ENCODE assay signal across 8 cellular contexts in the genomic region with DNA sequence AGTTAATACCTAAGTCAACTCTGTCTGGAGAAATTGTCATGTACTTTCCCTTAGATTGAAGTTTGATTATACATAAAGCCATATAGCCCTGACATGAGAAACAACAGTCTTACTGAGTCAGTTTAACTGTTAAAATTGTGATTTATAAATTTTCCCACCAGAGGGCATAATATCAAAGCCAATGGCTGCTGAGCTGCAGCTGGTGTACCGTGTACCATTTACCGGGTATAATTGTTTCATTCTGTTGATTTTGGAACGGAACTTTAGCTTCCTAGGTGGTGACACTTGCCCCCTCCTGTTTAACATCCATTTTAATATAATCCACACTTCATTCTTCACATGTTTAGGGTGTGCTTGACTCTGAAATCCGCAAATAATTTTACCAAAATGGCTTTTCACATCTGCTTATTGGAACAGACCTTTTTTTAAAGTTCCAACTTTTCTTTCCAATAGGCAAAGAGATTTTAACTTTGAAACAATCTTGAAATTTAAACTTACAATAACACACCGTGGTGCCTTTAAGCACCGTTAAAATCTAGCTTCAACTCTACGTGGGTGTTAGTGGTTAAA.
DNase-seq lines count a peak whose midpoint lies in the region; ATAC-seq and TF ChIP-seq lines count a peak whose summit lies in the region.

No MANE protein-coding gene starts in this region.

- intact Hi-C loops in activated CD4-positive, alpha-beta T cell treated with anti-CD3 and anti-CD28 coated beads for 36 hours (cut with DNase I, micrococcal nuclease): loop anchor here (1.0 to 10.0 kb wide), 6 partner anchors 72 to 651 kb away; a partner anchor contains a TSS
- intact Hi-C loops in Panc1 (cut with micrococcal nuclease; ENCODE audit: unreplicated experiment): loop anchor here (5.0 kb wide), 1 partner anchor 177 kb away; no protein-coding TSS in a partner anchor
- intact Hi-C loops in activated T-helper 2 cell treated with anti-CD3 and anti-CD28 coated beads, Interferon-gamma antibody, Interleukin-2, Interleukin-4, amounts not matched to agents 10 μg/mL and 5 μg/mL and 100 μg/mL, durations not matched to agents 14 hours and 24 hours and 36 hours (cut with micrococcal nuclease): loop anchor here (1.0 to 2.0 kb wide), 2 partner anchors 73 to 176 kb away; a partner anchor contains a TSS

- no TSS peak for BruUV-seq in Panc1 (replicated peaks; lab: Mats Ljungman, UMichigan)

- WGBS in endodermal cell (ENCODE audit: insufficient coverage in 1 of 2, insufficient read length in 1 of 2), 2 experiments: 12 to 59% methylated on average over 3 to 7 of the region's 7 CpGs

- no peaks in the 10 kb centered on the region for H3K27me3 Mint-ChIP-seq in activated CD4-positive, alpha-beta T cell treated with anti-CD3 and anti-CD28 coated beads for 36 hours
- H3K27me3 Mint-ChIP-seq in endodermal cell (ENCODE audit: insufficient read depth): no peaks in the 10 kb centered on the region
- H3K27me3 Mint-ChIP-seq in activated T-helper 2 cell treated with anti-CD3 and anti-CD28 coated beads, Interferon-gamma antibody, Interleukin-2, Interleukin-4, amounts not matched to agents 10 μg/mL and 5 μg/mL and 100 μg/mL, durations not matched to agents 14 hours and 24 hours and 36 hours (ENCODE audit: low read depth): peaks cover 6% of the 10 kb centered on the region

- H3K9ac ChIP-seq in endodermal cell (ENCODE audit: extremely low read depth, low read length, poor library complexity, severe bottlenecking): no peak overlapping the region

- H3K9me3 ChIP-seq in Panc1 (ENCODE audit: control insufficient read depth, insufficient read depth, low read depth, low read length) (no peaks in the 10 kb centered on the region), endodermal cell (ENCODE audit: control insufficient read depth, low read length) (no peaks in the 10 kb centered on the region)

- H3K36me3 ChIP-seq in Panc1 (ENCODE audit: control insufficient read depth, insufficient read depth, low read length) (no peaks in the 10 kb centered on the region), endodermal cell (ENCODE audit: control insufficient read depth, insufficient read depth, low read length) (no peaks in the 10 kb centered on the region)

- no peak overlapping the region for H3K27ac ChIP-seq in Panc1 (ENCODE audit: low read length)
- no peak overlapping the region for H3K27ac ChIP-seq in endodermal cell (ENCODE audit: low read depth, low read length)

- in situ Hi-C loops in Panc1 (cut with HindIII; ENCODE audit: low pct_unique_long_range_greater_than_20kb, low sequenced_read_pairs): no loop called here

- peak; percentile 82 for ATAC-seq in activated CD4-positive, alpha-beta T cell treated with anti-CD3 and anti-CD28 coated beads for 36 hours
- ATAC-seq in GM21529 (IDR thresholded peaks at IDR 0.05; ENCODE audit: unreplicated experiment) (peak; percentile 95), Panc1 (peak; percentile 91)

- H3K4me1 Mint-ChIP-seq in activated CD4-positive, alpha-beta T cell treated with anti-CD3 and anti-CD28 coated beads for 36 hours: peaks cover 3% of the 10 kb centered on the region
- H3K4me1 Mint-ChIP-seq in endodermal cell: peaks cover 5% of the 10 kb centered on the region
- no peaks in the 10 kb centered on the region for H3K4me1 Mint-ChIP-seq in activated T-helper 2 cell treated with anti-CD3 and anti-CD28 coated beads, Interferon-gamma antibody, Interleukin-2, Interleukin-4, amounts not matched to agents 10 μg/mL and 5 μg/mL and 100 μg/mL, durations not matched to agents 14 hours and 24 hours and 36 hours (ENCODE audit: low read depth)

- H3K36me3 Mint-ChIP-seq in activated CD4-positive, alpha-beta T cell treated with anti-CD3 and anti-CD28 coated beads for 36 hours (ENCODE audit: low read depth): no peaks in the 10 kb centered on the region
- H3K36me3 Mint-ChIP-seq in endodermal cell (ENCODE audit: low read depth): peaks cover 3% of the 10 kb centered on the region
- no peaks in the 10 kb centered on the region for H3K36me3 Mint-ChIP-seq in activated T-helper 2 cell treated with anti-CD3 and anti-CD28 coated beads, Interferon-gamma antibody, Interleukin-2, Interleukin-4, amounts not matched to agents 10 μg/mL and 5 μg/mL and 100 μg/mL, durations not matched to agents 14 hours and 24 hours and 36 hours (ENCODE audit: low read depth)

- H3K4me3 ChIP-seq in Panc1 (ENCODE audit: low read depth in 2 of 2, low read length in 2 of 2): no peak overlapping the region
- no peak overlapping the region for H3K4me3 ChIP-seq in endodermal cell (ENCODE audit: low read length)

- H3K4me3 Mint-ChIP-seq in activated CD4-positive, alpha-beta T cell treated with anti-CD3 and anti-CD28 coated beads for 36 hours: no peak overlapping the region
- no peak overlapping the region for H3K4me3 Mint-ChIP-seq in endodermal cell
- no peak overlapping the region for H3K4me3 Mint-ChIP-seq in activated T-helper 2 cell treated with anti-CD3 and anti-CD28 coated beads, Interferon-gamma antibody, Interleukin-2, Interleukin-4, amounts not matched to agents 10 μg/mL and 5 μg/mL and 100 μg/mL, durations not matched to agents 14 hours and 24 hours and 36 hours (ENCODE audit: low read depth)

- DNase-seq in activated CD4-positive, alpha-beta T cell treated with anti-CD3 and anti-CD28 coated beads for 36 hours: peak; percentile 14
- DNase-seq in activated CD4-positive, alpha-beta T cell treated with anti-CD3 and anti-CD28 coated beads for 1 hour: no peak
- DNase-seq in HuH-7 (ENCODE audit: low spot score): peak; percentile 23
- DNase-seq in Panc1 (ENCODE audit: low read depth, low spot score): peak; percentile 22
- no peak for DNase-seq in endodermal cell
- DNase-seq in middle frontal gyrus (ENCODE audit: extremely low spot score, low spot score): peak; percentile 43
- no peak for DNase-seq in activated T-helper 2 cell treated with anti-CD3 and anti-CD28 coated beads, Interferon-gamma antibody, Interleukin-2, Interleukin-4, amounts not matched to agents 10 μg/mL and 5 μg/mL and 100 μg/mL, durations not matched to agents 14 hours and 24 hours and 36 hours (ENCODE audit: low spot score)

- TF ChIP-seq CTCF in Panc1 (IDR thresholded peaks at IDR 0.05) (peak; percentile 74), endodermal cell (conservative IDR thresholded peaks at IDR 0.05) (peak; percentile 76)

- POLR2A ChIA-PET in activated CD4-positive, alpha-beta T cell treated with anti-CD3 and anti-CD28 coated beads for 36 hours (lab: Charles Lee): no interaction called here
- POLR2A ChIA-PET in Panc1 (lab: Charles Lee): interaction anchor here (0.6 kb wide), 1 partner anchor 9 kb away, joined by 4 read pairs; no protein-coding TSS in a partner anchor

- CTCF ChIA-PET in activated CD4-positive, alpha-beta T cell treated with anti-CD3 and anti-CD28 coated beads for 36 hours (lab: Charles Lee): interaction anchor here (0.6 to 1.3 kb wide), 14 partner anchors 10 to 257 kb away, joined by 3 to 7 read pairs (median 4); a partner anchor contains a TSS
- CTCF ChIA-PET in Panc1 (lab: Charles Lee): no interaction called here

- H3K27me3 ChIP-seq in Panc1 (ENCODE audit: control insufficient read depth, insufficient read depth, low read length): peaks cover under 1% of the 10 kb centered on the region; the same call in 1 of the 2 replicates
- H3K27me3 ChIP-seq in endodermal cell (ENCODE audit: control insufficient read depth, insufficient read depth, low read length, poor library complexity, severe bottlenecking): no peaks in the 10 kb centered on the region

- no peaks in the 10 kb centered on the region for H3K9me3 Mint-ChIP-seq in activated CD4-positive, alpha-beta T cell treated with anti-CD3 and anti-CD28 coated beads for 36 hours (ENCODE audit: low read depth)
- H3K9me3 Mint-ChIP-seq in endodermal cell: peaks cover 3% of the 10 kb centered on the region
- no peaks in the 10 kb centered on the region for H3K9me3 Mint-ChIP-seq in activated T-helper 2 cell treated with anti-CD3 and anti-CD28 coated beads, Interferon-gamma antibody, Interleukin-2, Interleukin-4, amounts not matched to agents 10 μg/mL and 5 μg/mL and 100 μg/mL, durations not matched to agents 14 hours and 24 hours and 36 hours

- H3K27ac Mint-ChIP-seq in activated CD4-positive, alpha-beta T cell treated with anti-CD3 and anti-CD28 coated beads for 36 hours: no peak overlapping the region
- no peak overlapping the region for H3K27ac Mint-ChIP-seq in endodermal cell
- H3K27ac Mint-ChIP-seq in activated T-helper 2 cell treated with anti-CD3 and anti-CD28 coated beads, Interferon-gamma antibody, Interleukin-2, Interleukin-4, amounts not matched to agents 10 μg/mL and 5 μg/mL and 100 μg/mL, durations not matched to agents 14 hours and 24 hours and 36 hours: no peak overlapping the region

- no peaks in the 10 kb centered on the region for H3K4me1 ChIP-seq in Panc1 (ENCODE audit: control insufficient read depth, insufficient read depth, low read length)
- peaks cover under 1% of the 10 kb centered on the region for H3K4me1 ChIP-seq in endodermal cell (ENCODE audit: control insufficient read depth, insufficient read depth, low read length)

Comparison
In these comparisons a context has a peak if more than half of its experiments do, and no peak if none do; other contexts are left out.
1. DNase-seq: peak in activated CD4-positive, alpha-beta T cell treated with anti-CD3 and anti-CD28 coated beads for 36 hours (single experiment), HuH-7 (single experiment), Panc1 (single experiment) and middle frontal gyrus (single experiment); none in activated CD4-positive, alpha-beta T cell treated with anti-CD3 and anti-CD28 coated beads for 1 hour (single experiment), endodermal cell (single experiment) and activated T-helper 2 cell treated with anti-CD3 and anti-CD28 coated beads, Interferon-gamma antibody, Interleukin-2, Interleukin-4, amounts not matched to agents 10 μg/mL and 5 μg/mL and 100 μg/mL, durations not matched to agents 14 hours and 24 hours and 36 hours (single experiment).
2. Peak in every context shown above with its lines, with median percentiles within 50 percentile points of each other: ATAC-seq.